Comparison of ENCODE assay signal across 12 cellular contexts in the genomic region with DNA sequence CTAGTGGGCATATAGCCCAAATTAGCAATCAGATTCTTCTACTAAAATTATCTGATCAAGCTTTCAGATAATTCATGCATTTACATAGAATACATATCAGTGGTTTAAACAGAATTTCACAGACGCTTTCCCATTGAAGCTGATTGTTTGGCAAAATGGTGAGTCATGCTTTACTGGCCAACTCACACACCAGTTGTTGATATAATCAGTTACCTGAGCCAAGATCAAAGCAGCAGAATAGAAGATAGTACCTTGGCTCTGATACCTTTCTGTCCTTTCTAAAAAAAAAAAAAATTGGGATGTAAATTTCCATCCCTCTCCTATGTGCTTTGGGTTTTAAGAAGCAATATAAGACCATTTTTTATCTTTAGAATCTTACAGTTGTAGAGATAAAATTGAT. TPM values are rescaled to one million over a fixed set of nuclear protein-coding genes. Genes with fewer than 3 reads are reported as not detected.
A peak's percentile ranks its signal among the peaks of the same experiment; 100 is the strongest.
DNase-seq lines count a peak whose midpoint lies in the region; ATAC-seq, FAIRE-seq and TF ChIP-seq lines count a peak whose summit lies in the region.
"Had no signal": no experiment of that assay in that cellular context is flagged by ENCODE, and none has a peak within 500 bp of the region (broad histone marks: within the 10 kb centered on the region; RNA-seq: fewer than 3 reads in every experiment).

No MANE protein-coding gene starts in this region.

- 3% methylated on average over 1 of the region's 1 CpG for WGBS in A549 (ENCODE audit: missing lambda C conversion rate)
- WGBS in esophagus squamous epithelium, 2 donors, result 31 to 32% methylated on average over 1 of the region's 1 CpG

- no peak for TF ChIP-seq EP300 in A549 (IDR thresholded peaks at IDR 0.05)

- CTCF ChIA-PET in A549 (lab: Yijun Ruan, JAX), result no interaction called here

- intact Hi-C loops in esophagus squamous epithelium (cut with DNase I), result no loop called here

- H3K36me3 ChIP-seq in esophagus squamous epithelium, result no peaks in the 10 kb centered on the region
- H3K36me3 ChIP-seq: neural progenitor cell had no signal

- TF ChIP-seq CTCF in A549 (IDR thresholded peaks at IDR 0.05) (no peak), omental fat pad (IDR thresholded peaks at IDR 0.05) (no peak), esophagus squamous epithelium (IDR thresholded peaks at IDR 0.05) (no peak)

- FAIRE-seq in A549 (lab: Jason Lieb, UNC) (no peak), islet of Langerhans (lab: Jason Lieb, UNC) (peak; percentile 98)

- peak overlapping the region; percentile 72 for H3K4me2 ChIP-seq in A549
- H3K4me2 ChIP-seq: neural progenitor cell had no signal

- no peaks in the 10 kb centered on the region for H3K9me3 Mint-ChIP-seq in activated naive CD4-positive, alpha-beta T cell treated with anti-CD3 and anti-CD28 coated beads, Interleukin-2, amount 50 U/mL, for 72 hours
- H3K9me3 Mint-ChIP-seq: neural progenitor cell had no signal

- no peaks in the 10 kb centered on the region for H3K27me3 ChIP-seq in esophagus squamous epithelium
- H3K27me3 ChIP-seq: neural progenitor cell had no signal

- TF ChIP-seq RAD21 in A549 (conservative IDR thresholded peaks at IDR 0.05 in 1 of 2, IDR thresholded peaks at IDR 0.05 in 1 of 2), result no peak

- H3K36me3 Mint-ChIP-seq in activated naive CD4-positive, alpha-beta T cell treated with anti-CD3 and anti-CD28 coated beads, Interleukin-2, amount 50 U/mL, for 72 hours, result peaks cover 0 to 5% of the 10 kb centered on the region in 2 donors

- POLR2A ChIA-PET in A549 (lab: Yijun Ruan, JAX), result no interaction called here

- no peak overlapping the region for H3K27ac Mint-ChIP-seq in activated naive CD4-positive, alpha-beta T cell treated with anti-CD3 and anti-CD28 coated beads, Interleukin-2, amount 50 U/mL, for 72 hours
- H3K27ac Mint-ChIP-seq: neural progenitor cell had no signal

- ATAC-seq in A549, result peak in 1 of 2 experiments; percentile 41; a peak in 3 of 6 replicates
- ATAC-seq in omental fat pad (ENCODE audit: low FRiP score), result no peak
- no peak for ATAC-seq in activated naive CD4-positive, alpha-beta T cell treated with anti-CD3 and anti-CD28 coated beads, Interleukin-2, amount 50 U/mL, for 72 hours

- H3K9me3 ChIP-seq in A549, result no peaks in the 10 kb centered on the region
- H3K9me3 ChIP-seq in esophagus squamous epithelium, result no peaks in the 10 kb centered on the region

- no peak overlapping the region for H3K4me3 ChIP-seq in A549
- H3K4me3 ChIP-seq in esophagus squamous epithelium, result no peak overlapping the region
- H3K4me3 ChIP-seq: neural progenitor cell had no signal

- H3K27ac ChIP-seq in A549, result peak overlapping the region; percentile 37 to 69; a peak in 3 of 6 replicates
- no peak overlapping the region for H3K27ac ChIP-seq in esophagus squamous epithelium
- H3K27ac ChIP-seq: neural progenitor cell had no signal

- no peak for TF ChIP-seq POLR2A in A549 (IDR thresholded peaks at IDR 0.05; ENCODE audit: low read length)
- TF ChIP-seq POLR2A in esophagus squamous epithelium (IDR thresholded peaks at IDR 0.05), result no peak

- DNase-seq in A549 (ENCODE audit: low read depth in 1 of 2, low spot score in 1 of 2) (peak; percentile 28 to 42), HPDE6-E6E7 (ENCODE audit: extremely low spot score) (peak; percentile 32), SW480 (ENCODE audit: low spot score) (peak; percentile 89), omental fat pad (ENCODE audit: low spot score) (no peak), esophagus squamous epithelium (lab: John Stamatoyannopoulos, UW) (no peak)
- DNase-seq in activated naive CD4-positive, alpha-beta T cell treated with anti-CD3 and anti-CD28 coated beads, Interleukin-2, amount 50 U/mL, for 72 hours (ENCODE audit: low spot score in 2 of 2), result no peak
- no peak for DNase-seq in activated CD8-positive, alpha-beta memory T cell treated with anti-CD3 and anti-CD28 coated beads, Interleukin-2, amount 50 U/mL, for 48 hours
- DNase-seq: DND-41, islet precursor cell, SIG-M5 had no signal

- peaks cover 80% of the 10 kb centered on the region for H3K4me1 ChIP-seq in A549
- H3K4me1 ChIP-seq in esophagus squamous epithelium, result peaks cover 0 to 22% (median 0%) of the 10 kb centered on the region in 3 donors

TF ChIP-seq in A549, 52 proteins besides CTCF, POLR2A, EP300 and RAD21 (continues in another document):
- TF ChIP-seq RFX5 (IDR thresholded peaks at IDR 0.05) (no peak), CEBPB (IDR thresholded peaks at IDR 0.05) (no peak), TP53 (CRISPR knock-in tag; IDR thresholded peaks at IDR 0.05) (no peak), ZFP36 (IDR thresholded peaks at IDR 0.05; ENCODE audit: borderline replicate concordance, partially characterized antibody) (no peak), FOSB (CRISPR knock-in tag; IDR thresholded peaks at IDR 0.05) (no peak), RCOR1 (IDR thresholded peaks at IDR 0.05; ENCODE audit: low read depth, low read length) (no peak), CHD2 (IDR thresholded peaks at IDR 0.05; ENCODE audit: low read length, partially characterized antibody) (no peak), SMC3 (IDR thresholded peaks at IDR 0.05) (no peak), HOXB13 (CRISPR knock-in tag; IDR thresholded peaks at IDR 0.05; ENCODE audit: low read depth) (no peak), HOXA7 (CRISPR knock-in tag; IDR thresholded peaks at IDR 0.05) (no peak), HEYL (CRISPR knock-in tag; IDR thresholded peaks at IDR 0.05) (no peak), CBX2 (IDR thresholded peaks at IDR 0.05; ENCODE audit: borderline replicate concordance, low read depth) (no peak), ZNF302 (CRISPR knock-in tag; IDR thresholded peaks at IDR 0.05) (no peak), ZSCAN20 (CRISPR knock-in tag; IDR thresholded peaks at IDR 0.05) (no peak), ZC3H11A (IDR thresholded peaks at IDR 0.05) (no peak), ESRRA (IDR thresholded peaks at IDR 0.05; ENCODE audit: borderline replicate concordance, low read length) (no peak), HOXB5 (CRISPR knock-in tag; IDR thresholded peaks at IDR 0.05) (no peak), JUN (IDR thresholded peaks at IDR 0.05) (no peak), FOSL2 (IDR thresholded peaks at IDR 0.05) (peak; percentile 74; the same call in 1 of the 2 replicates), FOSL2 (CRISPR knock-in tag; IDR thresholded peaks at IDR 0.05) (peak; percentile 95), JUNB (IDR thresholded peaks at IDR 0.05) (peak; percentile 68), GATA3 (IDR thresholded peaks at IDR 0.05; ENCODE audit: borderline replicate concordance) (peak; percentile 76), CBX8 (IDR thresholded peaks at IDR 0.05) (no peak), HDAC2 (IDR thresholded peaks at IDR 0.05) (no peak), MAFK (IDR thresholded peaks at IDR 0.05; ENCODE audit: partially characterized antibody) (peak; percentile 66), NFE2L2 (conservative IDR thresholded peaks at IDR 0.05; ENCODE audit: low read length) (peak; percentile 53; the same call in 1 of the 2 replicates)
- TF ChIP-seq, protein P1, sequence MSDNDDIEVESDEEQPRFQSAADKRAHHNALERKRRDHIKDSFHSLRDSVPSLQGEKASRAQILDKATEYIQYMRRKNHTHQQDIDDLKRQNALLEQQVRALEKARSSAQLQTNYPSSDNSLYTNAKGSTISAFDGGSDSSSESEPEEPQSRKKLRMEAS (IDR thresholded peaks at IDR 0.05), result no peak
- TF ChIP-seq, protein P2, sequence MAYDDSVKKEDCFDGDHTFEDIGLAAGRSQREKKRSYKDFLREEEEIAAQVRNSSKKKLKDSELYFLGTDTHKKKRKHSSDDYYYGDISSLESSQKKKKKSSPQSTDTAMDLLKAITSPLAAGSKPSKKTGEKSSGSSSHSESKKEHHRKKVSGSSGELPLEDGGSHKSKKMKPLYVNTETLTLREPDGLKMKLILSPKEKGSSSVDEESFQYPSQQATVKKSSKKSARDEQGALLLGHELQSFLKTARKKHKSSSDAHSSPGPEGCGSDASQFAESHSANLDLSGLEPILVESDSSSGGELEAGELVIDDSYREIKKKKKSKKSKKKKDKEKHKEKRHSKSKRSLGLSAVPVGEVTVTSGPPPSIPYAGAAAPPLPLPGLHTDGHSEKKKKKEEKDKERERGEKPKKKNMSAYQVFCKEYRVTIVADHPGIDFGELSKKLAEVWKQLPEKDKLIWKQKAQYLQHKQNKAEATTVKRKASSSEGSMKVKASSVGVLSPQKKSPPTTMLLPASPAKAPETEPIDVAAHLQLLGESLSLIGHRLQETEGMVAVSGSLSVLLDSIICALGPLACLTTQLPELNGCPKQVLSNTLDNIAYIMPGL (CRISPR knock-in tag; IDR thresholded peaks at IDR 0.05; ENCODE audit: borderline replicate concordance), result no peak
- TF ChIP-seq, protein P3, sequence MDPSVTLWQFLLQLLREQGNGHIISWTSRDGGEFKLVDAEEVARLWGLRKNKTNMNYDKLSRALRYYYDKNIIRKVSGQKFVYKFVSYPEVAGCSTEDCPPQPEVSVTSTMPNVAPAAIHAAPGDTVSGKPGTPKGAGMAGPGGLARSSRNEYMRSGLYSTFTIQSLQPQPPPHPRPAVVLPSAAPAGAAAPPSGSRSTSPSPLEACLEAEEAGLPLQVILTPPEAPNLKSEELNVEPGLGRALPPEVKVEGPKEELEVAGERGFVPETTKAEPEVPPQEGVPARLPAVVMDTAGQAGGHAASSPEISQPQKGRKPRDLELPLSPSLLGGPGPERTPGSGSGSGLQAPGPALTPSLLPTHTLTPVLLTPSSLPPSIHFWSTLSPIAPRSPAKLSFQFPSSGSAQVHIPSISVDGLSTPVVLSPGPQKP (IDR thresholded peaks at IDR 0.05; ENCODE audit: low read depth, low read length), result no peak
- TF ChIP-seq, protein P4, sequence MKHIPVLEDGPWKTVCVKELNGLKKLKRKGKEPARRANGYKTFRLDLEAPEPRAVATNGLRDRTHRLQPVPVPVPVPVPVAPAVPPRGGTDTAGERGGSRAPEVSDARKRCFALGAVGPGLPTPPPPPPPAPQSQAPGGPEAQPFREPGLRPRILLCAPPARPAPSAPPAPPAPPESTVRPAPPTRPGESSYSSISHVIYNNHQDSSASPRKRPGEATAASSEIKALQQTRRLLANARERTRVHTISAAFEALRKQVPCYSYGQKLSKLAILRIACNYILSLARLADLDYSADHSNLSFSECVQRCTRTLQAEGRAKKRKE (CRISPR knock-in tag; IDR thresholded peaks at IDR 0.05; ENCODE audit: low read depth), result no peak

RNA-seq across cellular contexts. Expression of gene SOCS5, which starts 38.5 kb away (rescaled TPM):
- polyA plus RNA-seq in A549 (2011; rRNA removed) (36.3 and 37.6 TPM in 2 replicates), A549 (2017; fragmentation: RNase III; extraction: RNeasy Plus Mini Kit Qiagen cat#74134 plus additional on column Dnase treatment) (28.2 to 34.0 TPM (median 32.4 TPM) in 3 replicates)
- polyA plus RNA-seq in A549 (2012; cell fraction: cytosol; rRNA removed), result 10.2 and 11.9 TPM in 2 replicates
- 6.6 and 9.4 TPM in 2 replicates for polyA plus RNA-seq in A549 (2012; cell fraction: nucleus; rRNA removed)
- polyA minus RNA-seq in A549 (2011; rRNA and poly(A)+ RNA removed), result 41.1 and 41.3 TPM in 2 replicates
- total RNA-seq in omental fat pad (10 to 100 TPM; 26.7 to 46.1 (median 38.2) TPM), esophagus squamous epithelium (10 to 100 TPM in 3 of 4 donors, 1 to 10 TPM in 1; 8.9 to 23.3 (median 11.1) TPM)
- 10 to 100 TPM in 1 of 2 donors, 1 to 10 TPM in 1; 6.0 to 15.6 TPM for total RNA-seq in activated naive CD4-positive, alpha-beta T cell treated with anti-CD3 and anti-CD28 coated beads, Interleukin-2, amount 50 U/mL, for 72 hours

Comparison
In these comparisons a context has a peak if more than half of its experiments do, and no peak if none do; other contexts are left out.
1. DNase-seq: peak in A549 (2 of 2), HPDE6-E6E7 (single experiment) and SW480 (single experiment); none in omental fat pad (single experiment), activated naive CD4-positive, alpha-beta T cell treated with anti-CD3 and anti-CD28 coated beads, Interleukin-2, amount 50 U/mL, for 72 hours (0 of 2), activated CD8-positive, alpha-beta memory T cell treated with anti-CD3 and anti-CD28 coated beads, Interleukin-2, amount 50 U/mL, for 48 hours (single experiment) and esophagus squamous epithelium (single experiment).
2. H3K27ac ChIP-seq: peak in A549 (2 of 2); none in esophagus squamous epithelium (0 of 4).